In the genomic region with DNA sequence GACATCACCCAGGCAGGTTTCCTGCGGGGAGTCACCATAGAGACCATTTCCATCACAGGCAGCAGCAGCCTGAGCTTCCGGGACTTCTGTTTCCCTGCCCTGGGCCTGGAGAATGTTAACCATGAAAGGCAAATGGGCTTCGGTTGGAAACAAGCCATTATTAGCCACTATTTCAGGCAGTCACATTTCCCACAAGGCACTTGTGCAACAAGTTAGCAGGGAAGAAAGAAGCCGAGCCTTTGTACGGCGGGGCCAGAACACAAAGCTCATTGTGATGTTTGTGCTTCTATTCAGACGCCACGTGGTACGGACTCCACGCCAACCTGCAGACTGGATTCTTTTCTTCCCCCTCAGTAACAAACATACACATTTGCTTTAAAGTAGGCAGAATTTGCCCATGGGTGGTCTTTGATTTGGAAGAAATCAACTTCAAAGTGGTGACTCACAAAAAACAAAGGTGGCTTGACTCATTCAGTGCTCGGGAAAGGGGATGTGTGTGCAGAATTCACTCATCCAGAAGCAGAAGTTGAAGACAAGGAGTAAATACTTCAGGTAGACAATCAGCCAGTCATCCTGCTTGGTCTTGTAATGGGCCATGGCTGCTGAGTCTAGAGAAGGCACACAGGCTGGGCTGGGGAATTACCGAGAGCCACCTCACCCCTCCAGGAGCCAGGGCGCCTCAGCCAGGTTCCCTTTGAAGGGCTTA, we compare ENCODE assay signal across 13 cellular contexts.
DNase-seq lines count a peak whose midpoint lies in the region; ATAC-seq and TF ChIP-seq lines count a peak whose summit lies in the region.
"Had no signal": no experiment of that assay in that cellular context is flagged by ENCODE, and none has a peak within 500 bp of the region (broad histone marks: within the 10 kb centered on the region; RNA-seq: fewer than 3 reads in every experiment).

No MANE protein-coding gene starts in this region.

- no TSS peak for BruUV-seq in PC-3 (replicated peaks; lab: Mats Ljungman, UMichigan)

- no peaks in the 10 kb centered on the region for H3K9me3 ChIP-seq in PC-3 (ENCODE audit: low read length)
- H3K9me3 ChIP-seq in stomach, result no peaks in the 10 kb centered on the region
- H3K9me3 ChIP-seq: MG63 had no signal

- POLR2A ChIA-PET in PC-3 (lab: Charles Lee; ENCODE audit: unreplicated experiment), result no interaction called here

- CTCF ChIA-PET in PC-3 (lab: Charles Lee), result no interaction called here

- H2AFZ ChIP-seq in PC-3 (ENCODE audit: low read length), result no peak overlapping the region

- no peak for TF ChIP-seq EP300 in stomach (IDR thresholded peaks at IDR 0.05)

- no peak for TF ChIP-seq CTCF in PC-3 (conservative IDR thresholded peaks at IDR 0.05; ENCODE audit: low read depth, low read length)
- no peak for TF ChIP-seq CTCF in stomach (IDR thresholded peaks at IDR 0.05)

- TF ChIP-seq POLR2A in stomach (IDR thresholded peaks at IDR 0.05), result no peak

- no peak overlapping the region for H3K4me2 ChIP-seq in PC-3 (ENCODE audit: low read length)

- no peaks in the 10 kb centered on the region for H3F3A ChIP-seq in PC-3 (ENCODE audit: low read length, unreplicated experiment)

- H3K27me3 ChIP-seq in PC-3 (ENCODE audit: low read length) (no peaks in the 10 kb centered on the region), layer of hippocampus (ENCODE audit: control insufficient read depth, insufficient read depth, low read length) (no peaks in the 10 kb centered on the region), stomach (peaks cover 0 to 29% (median 3%) of the 10 kb centered on the region in 3 donors)
- H3K27me3 ChIP-seq: MG63 had no signal

- H3K4me1 ChIP-seq in PC-3 (ENCODE audit: insufficient read depth, low read length) (no peaks in the 10 kb centered on the region), stomach (peaks cover 0 to 14% (median 7%) of the 10 kb centered on the region in 4 donors)

- H3K79me2 ChIP-seq in PC-3 (ENCODE audit: low read length), result no peaks in the 10 kb centered on the region

- DNase-seq in PC-3 (peak; percentile 22), dermis microvascular lymphatic vessel endothelial cell (ENCODE audit: low read depth in 2 of 2) (peak; percentile 67 to 91), stomach (peak; percentile 34), kidney glomerular epithelial cell (lab: John Stamatoyannopoulos, UW) (no peak), Kasumi-1 (lab: John Stamatoyannopoulos, UW) (no peak)
- DNase-seq: activated CD4-positive, alpha-beta T cell treated with anti-CD3 and anti-CD28 coated beads for 1 hour; MG63; NCI-H510A; SIG-M5; stimulated activated CD4-positive, alpha-beta T cell treated with anti-CD3 and anti-CD28 coated beads, Interleukin-15, amount 100 ng/mL, for 24 hours had no signal

- H3K9ac ChIP-seq in PC-3 (ENCODE audit: low read length), result no peak overlapping the region

- ATAC-seq in PC-3 (no peak), HG03097 (IDR thresholded peaks at IDR 0.05; ENCODE audit: low FRiP score, unreplicated experiment) (no peak)

- no peaks in the 10 kb centered on the region for H3K9me2 ChIP-seq in PC-3 (replicated peaks; ENCODE audit: low read length)

- no peaks in the 10 kb centered on the region for H3K36me3 ChIP-seq in PC-3 (ENCODE audit: low read depth, low read length)
- no peaks in the 10 kb centered on the region for H3K36me3 ChIP-seq in stomach
- H3K36me3 ChIP-seq: MG63 had no signal

- intact Hi-C loops in PC-3 (cut with micrococcal nuclease) (no loop called here), stomach (cut with DNase I; ENCODE audit: low total_unique reads) (no loop called here)

- H3K27ac ChIP-seq in PC-3 (ENCODE audit: low read length) (no peak overlapping the region), layer of hippocampus (ENCODE audit: low read depth, low read length) (peak overlapping the region; percentile 84), stomach (peak overlapping the region in 2 of 5 donors; percentile 5 to 26)
- H3K27ac ChIP-seq: coronary artery had no signal

- no peak overlapping the region for H3K4me3 ChIP-seq in PC-3 (ENCODE audit: low read length)
- H3K4me3 ChIP-seq in stomach, result no peak overlapping the region
- H3K4me3 ChIP-seq: coronary artery, MG63 had no signal

- H4K20me1 ChIP-seq in PC-3 (ENCODE audit: low read length), result no peaks in the 10 kb centered on the region

- WGBS in stomach, 5 donors, result 36 to 50% (median 42%) methylated on average over 12 to 13 of the region's 13 CpGs

Comparison
In these comparisons a context has a peak if more than half of its experiments do, and no peak if none do; other contexts are left out.
1. DNase-seq: peak in PC-3 (single experiment), dermis microvascular lymphatic vessel endothelial cell (2 of 2) and stomach (single experiment); none in kidney glomerular epithelial cell (single experiment) and Kasumi-1 (0 of 2).